In genomic region chr4:48909697-48910096, GRCh38 we compare ENCODE assay signal across 8 cellular contexts. TPM values are rescaled to one million over a fixed set of nuclear protein-coding genes. Genes with fewer than 3 reads are reported as not detected.
DNase-seq lines count a peak whose midpoint lies in the region; ATAC-seq, FAIRE-seq and TF ChIP-seq lines count a peak whose summit lies in the region.

No MANE protein-coding gene starts in this region.

- intact Hi-C loops in activated T-helper 1 cell treated with anti-CD3 and anti-CD28 coated beads, Interleukin-12 subunit alpha, Interleukin-12 subunit beta, Interleukin-2, Interleukin-4 antibody, amounts not matched to agents 30 ng/mL and 10 ng/mL and 1 ng/mL, durations not matched to agents 14 hours and 24 hours and 36 hours (cut with micrococcal nuclease): loop anchor here (1.0 to 5.0 kb wide), 8 partner anchors 10 to 782 kb away; partner anchors contain the start of genes OCIAD1 and SLAIN2
- intact Hi-C loops in kidney (cut with DNase I) (no loop called here), aorta (cut with DNase I) (loop anchor here in 1 of 2 donors (5.0 to 10.0 kb wide), 3 partner anchors 38 to 135 kb away; no protein-coding TSS in a partner anchor)

- 64 to 66% methylated on average over 3 of the region's 3 CpGs for WGBS in aorta, 2 donors

- H3K4me1 ChIP-seq in ACC112 (ENCODE audit: control insufficient read depth, insufficient read depth, low read length, unreplicated experiment) (peaks cover 35% of the 10 kb centered on the region), kidney (ENCODE audit: control insufficient read depth in 1 of 2, insufficient read depth in 1 of 2, low read depth in 1 of 2, low read length in 2 of 2) (peaks cover 0 to 6% of the 10 kb centered on the region in 2 donors), aorta (ENCODE audit: control insufficient read depth in 1 of 2, insufficient read depth in 2 of 2, low read length in 2 of 2) (no peaks in the 10 kb centered on the region)

- TF ChIP-seq CTCF in kidney (IDR thresholded peaks at IDR 0.05; ENCODE audit: borderline replicate concordance, extremely low read depth, insufficient read depth): no peak
- no peak for TF ChIP-seq CTCF in GM10266 (IDR thresholded peaks at IDR 0.05; ENCODE audit: control insufficient read depth, insufficient read depth, low read depth, missing control alignments)

- peak; percentile 66 to 72 for DNase-seq in Kasumi-1 (lab: John Stamatoyannopoulos, UW)
- DNase-seq in activated T-helper 1 cell treated with anti-CD3 and anti-CD28 coated beads, Interleukin-12 subunit alpha, Interleukin-12 subunit beta, Interleukin-2, Interleukin-4 antibody, amounts not matched to agents 30 ng/mL and 10 ng/mL and 1 ng/mL, durations not matched to agents 14 hours and 24 hours and 36 hours (ENCODE audit: low spot score): peak; percentile 20
- DNase-seq in kidney: peak; percentile 80
- peak; percentile 77 to 80 for DNase-seq in aorta
- DNase-seq in NCI-H187 treated with DMSO at 0.1 percent for 48 hours (lab: John Stamatoyannopoulos, UW): no peak
- no peak for DNase-seq in GM10266 (ENCODE audit: extremely low spot score)

- H3K9me3 Mint-ChIP-seq in activated T-helper 1 cell treated with anti-CD3 and anti-CD28 coated beads, Interleukin-12 subunit alpha, Interleukin-12 subunit beta, Interleukin-2, Interleukin-4 antibody, amounts not matched to agents 30 ng/mL and 10 ng/mL and 1 ng/mL, durations not matched to agents 14 hours and 24 hours and 36 hours: no peaks in the 10 kb centered on the region

- H3K4me1 Mint-ChIP-seq in activated T-helper 1 cell treated with anti-CD3 and anti-CD28 coated beads, Interleukin-12 subunit alpha, Interleukin-12 subunit beta, Interleukin-2, Interleukin-4 antibody, amounts not matched to agents 30 ng/mL and 10 ng/mL and 1 ng/mL, durations not matched to agents 14 hours and 24 hours and 36 hours (ENCODE audit: low read depth): peaks cover 35% of the 10 kb centered on the region

- H2AFZ ChIP-seq in ACC112 (ENCODE audit: low read length, unreplicated experiment): peak overlapping the region; percentile 12

- no peaks in the 10 kb centered on the region for H3K27me3 ChIP-seq in ACC112 (ENCODE audit: insufficient read depth, low read length)
- no peaks in the 10 kb centered on the region for H3K27me3 ChIP-seq in aorta (ENCODE audit: control insufficient read depth in 1 of 2, insufficient read depth in 2 of 2, low read length in 1 of 2)

- no peaks in the 10 kb centered on the region for H3K9me3 ChIP-seq in kidney (ENCODE audit: control insufficient read depth in 1 of 2, low read length in 2 of 2)
- no peaks in the 10 kb centered on the region for H3K9me3 ChIP-seq in aorta (ENCODE audit: control insufficient read depth, low read length)

- H3K36me3 ChIP-seq in ACC112 (ENCODE audit: insufficient read depth, low read length) (no peaks in the 10 kb centered on the region), kidney (ENCODE audit: control insufficient read depth in 1 of 2, insufficient read depth in 2 of 2, low read length in 2 of 2) (no peaks in the 10 kb centered on the region), aorta (ENCODE audit: control insufficient read depth in 1 of 2, insufficient read depth in 2 of 2, low read length in 1 of 2) (no peaks in the 10 kb centered on the region)

- H3K9ac ChIP-seq in kidney (ENCODE audit: low read length in 2 of 2): no peak overlapping the region

- H3K27ac ChIP-seq in ACC112 (ENCODE audit: low read depth, low read length) (peak overlapping the region; percentile 65), kidney (ENCODE audit: low read depth in 2 of 2, low read length in 2 of 2) (no peak overlapping the region), aorta (ENCODE audit: low read depth in 1 of 2, low read length in 2 of 2) (no peak overlapping the region)

- no peak overlapping the region for H3K4me3 Mint-ChIP-seq in activated T-helper 1 cell treated with anti-CD3 and anti-CD28 coated beads, Interleukin-12 subunit alpha, Interleukin-12 subunit beta, Interleukin-2, Interleukin-4 antibody, amounts not matched to agents 30 ng/mL and 10 ng/mL and 1 ng/mL, durations not matched to agents 14 hours and 24 hours and 36 hours

- H3K27me3 Mint-ChIP-seq in activated T-helper 1 cell treated with anti-CD3 and anti-CD28 coated beads, Interleukin-12 subunit alpha, Interleukin-12 subunit beta, Interleukin-2, Interleukin-4 antibody, amounts not matched to agents 30 ng/mL and 10 ng/mL and 1 ng/mL, durations not matched to agents 14 hours and 24 hours and 36 hours (ENCODE audit: insufficient read depth): peaks cover 3% of the 10 kb centered on the region

- no peak overlapping the region for H3K27ac Mint-ChIP-seq in activated T-helper 1 cell treated with anti-CD3 and anti-CD28 coated beads, Interleukin-12 subunit alpha, Interleukin-12 subunit beta, Interleukin-2, Interleukin-4 antibody, amounts not matched to agents 30 ng/mL and 10 ng/mL and 1 ng/mL, durations not matched to agents 14 hours and 24 hours and 36 hours

- FAIRE-seq in kidney (lab: Jason Lieb, UNC): no peak

- peak; percentile 58 for ATAC-seq in aorta (ENCODE audit: low FRiP score)
- no peak for ATAC-seq in HG03378 (IDR thresholded peaks at IDR 0.05; ENCODE audit: unreplicated experiment)

- no peak overlapping the region for H3K4me3 ChIP-seq in ACC112 (ENCODE audit: low read depth, low read length)
- H3K4me3 ChIP-seq in kidney (ENCODE audit: low read length in 2 of 2): no peak overlapping the region
- H3K4me3 ChIP-seq in aorta (ENCODE audit: low read length in 2 of 2): no peak overlapping the region

- H3K79me2 ChIP-seq in ACC112 (ENCODE audit: control insufficient read depth, insufficient read depth, low read length, unreplicated experiment): no peaks in the 10 kb centered on the region

- H3K36me3 Mint-ChIP-seq in activated T-helper 1 cell treated with anti-CD3 and anti-CD28 coated beads, Interleukin-12 subunit alpha, Interleukin-12 subunit beta, Interleukin-2, Interleukin-4 antibody, amounts not matched to agents 30 ng/mL and 10 ng/mL and 1 ng/mL, durations not matched to agents 14 hours and 24 hours and 36 hours (ENCODE audit: low read depth): peaks cover 8% of the 10 kb centered on the region

RNA-seq across cellular contexts. Expression of gene OCIAD2, which starts 3.1 kb away (rescaled TPM):
- total RNA-seq in activated T-helper 1 cell treated with anti-CD3 and anti-CD28 coated beads, Interleukin-12 subunit alpha, Interleukin-12 subunit beta, Interleukin-2, Interleukin-4 antibody, amounts not matched to agents 30 ng/mL and 10 ng/mL and 1 ng/mL, durations not matched to agents 14 hours and 24 hours and 36 hours: 59.6 and 62.5 TPM in 2 replicates
- total RNA-seq in kidney (76.3 TPM), aorta (10 to 100 TPM; 19.7 to 22.4 TPM)
- polyA plus RNA-seq in kidney (ENCODE audit: insufficient read depth, low read depth, low replicate concordance) (277 TPM), aorta (10 to 100 TPM; 24.8 to 65.9 TPM)

Comparison
In these comparisons a context has a peak if more than half of its experiments do, and no peak if none do; other contexts are left out.
1. DNase-seq: peak in Kasumi-1 (2 of 2), activated T-helper 1 cell treated with anti-CD3 and anti-CD28 coated beads, Interleukin-12 subunit alpha, Interleukin-12 subunit beta, Interleukin-2, Interleukin-4 antibody, amounts not matched to agents 30 ng/mL and 10 ng/mL and 1 ng/mL, durations not matched to agents 14 hours and 24 hours and 36 hours (single experiment), kidney (single experiment) and aorta (2 of 2); none in NCI-H187 treated with DMSO at 0.1 percent for 48 hours (single experiment) and GM10266 (single experiment).